ENCODE assay signal across 18 cellular contexts in genomic region chr4:123526511-123526910, GRCh38.
"Had no signal": no experiment of that assay in that cellular context is flagged by ENCODE, and none has a peak within 500 bp of the region (broad histone marks: within the 10 kb centered on the region; RNA-seq: fewer than 3 reads in every experiment).

No MANE protein-coding gene starts in this region.

- H3K4me1 ChIP-seq: heart left ventricle, sigmoid colon, spleen, thyroid gland had no signal

- H3K4me3 ChIP-seq: gastroesophageal sphincter, heart left ventricle, lung, sigmoid colon, spleen, thyroid gland had no signal

- H3K9me3 ChIP-seq: gastroesophageal sphincter, heart left ventricle, sigmoid colon, spleen, thyroid gland had no signal

- ATAC-seq: esophagus mucosa, gastroesophageal sphincter, heart left ventricle, left lobe of liver, T-helper 17 cell had no signal

- H3K27ac Mint-ChIP-seq: T-helper 17 cell had no signal

- H3K36me3 ChIP-seq: gastroesophageal sphincter, heart left ventricle, sigmoid colon, spleen, thyroid gland, WERI-Rb-1 had no signal

- H3K27ac ChIP-seq: gastroesophageal sphincter, heart left ventricle, sigmoid colon, spleen, thyroid gland, WERI-Rb-1 had no signal

- DNase-seq: activated naive CD4-positive, alpha-beta T cell treated with anti-CD3 and anti-CD28 coated beads, Interleukin-2, amount 50 U/mL, for 16 hours; activated T-cell treated with anti-CD3 and anti-CD28 coated beads for 4 hours; effector CD4-positive, alpha-beta T cell; heart left ventricle; kidney; midbrain; nucleus accumbens; posterior cingulate gyrus; sigmoid colon; spleen; T-helper 17 cell; thyroid gland; WERI-Rb-1 had no signal

- H3K4me3 Mint-ChIP-seq: nephron, T-helper 17 cell had no signal

- H3K27me3 ChIP-seq: gastroesophageal sphincter, heart left ventricle, sigmoid colon, spleen, thyroid gland had no signal
